1 cellular context compared by ENCODE assay signal in genomic region chr1:39190096-39190495, GRCh38.
TF ChIP-seq lines count a peak whose summit lies in the region.

No MANE protein-coding gene starts in this region.

TF ChIP-seq in A549, 52 proteins besides CTCF, POLR2A, EP300 and RAD21 (continued from another document):
- TF ChIP-seq E2F6 (IDR thresholded peaks at IDR 0.05; ENCODE audit: borderline replicate concordance, low read depth) (no peak), PHF8 (IDR thresholded peaks at IDR 0.05; ENCODE audit: borderline replicate concordance, low read depth) (no peak), FOXS1 (CRISPR knock-in tag; IDR thresholded peaks at IDR 0.05) (no peak), MYC (IDR thresholded peaks at IDR 0.05; ENCODE audit: borderline replicate concordance, low read length) (no peak)
TF ChIP-seq in A549: peak in this region for 0.
